ENCODE assay signal across 7 cellular contexts in the genomic region with DNA sequence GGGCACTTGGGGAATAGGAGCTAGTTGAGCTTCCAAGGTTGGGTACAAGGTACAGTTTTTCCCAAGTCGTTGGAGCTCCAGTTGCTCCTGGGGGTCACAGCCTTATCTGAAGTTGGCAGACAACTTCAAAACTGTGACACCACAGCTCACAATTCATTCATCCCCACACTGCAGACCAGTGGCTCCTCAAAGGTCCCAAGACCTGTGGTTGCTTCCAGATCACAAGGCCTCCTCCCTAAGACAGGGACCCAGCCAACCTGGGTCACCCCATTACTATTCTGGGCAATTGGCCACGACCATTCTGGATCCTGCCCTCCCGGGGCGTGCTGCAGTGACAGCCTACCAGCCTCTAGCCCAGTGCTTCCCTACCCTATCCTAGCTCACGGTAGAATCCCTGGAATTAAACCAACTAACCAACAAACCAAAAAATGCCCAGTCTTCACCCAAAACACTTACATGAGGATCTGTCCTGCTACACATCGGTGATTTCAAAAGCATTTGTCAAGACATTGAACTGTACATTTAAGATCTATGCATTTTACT. TPM values are rescaled to one million over a fixed set of nuclear protein-coding genes. Genes with fewer than 3 reads are reported as not detected.
A peak's percentile ranks its signal among the peaks of the same experiment; 100 is the strongest.
DNase-seq lines count a peak whose midpoint lies in the region; ATAC-seq, FAIRE-seq and TF ChIP-seq lines count a peak whose summit lies in the region.

No MANE protein-coding gene starts in this region.

- no peak for TF ChIP-seq CTCF in Panc1 (IDR thresholded peaks at IDR 0.05)
- no peak for TF ChIP-seq CTCF in endothelial cell of umbilical vein (IDR thresholded peaks at IDR 0.05; ENCODE audit: extremely low read depth in 1 of 2, insufficient read depth in 1 of 2, low read depth in 1 of 2, low read length in 2 of 2)
- TF ChIP-seq CTCF in osteocyte (IDR thresholded peaks at IDR 0.05), result no peak

- POLR2A ChIA-PET in Panc1 (lab: Charles Lee) (interaction anchor here (0.6 to 0.9 kb wide), 3 partner anchors 17 to 997 kb away, joined by 3 to 12 read pairs (median 7); no protein-coding TSS in a partner anchor), endothelial cell of umbilical vein (lab: Charles Lee) (interaction anchor here (0.5 to 1.6 kb wide), 4 partner anchors 14 to 302 kb away, joined by 3 to 8 read pairs (median 6); a partner anchor contains a TSS)

- H3K79me2 ChIP-seq in endothelial cell of umbilical vein (ENCODE audit: control insufficient read depth, insufficient read depth, low read length), result peaks cover 29% of the 10 kb centered on the region

- no peak for FAIRE-seq in endothelial cell of umbilical vein (lab: Jason Lieb, UNC)

- no peaks in the 10 kb centered on the region for H3K9me3 ChIP-seq in Panc1 (ENCODE audit: control insufficient read depth, insufficient read depth, low read depth, low read length)
- H3K9me3 ChIP-seq in endothelial cell of umbilical vein (replicated peaks; ENCODE audit: control insufficient read depth, insufficient read depth, low read length), result no peaks in the 10 kb centered on the region

- H3K27ac Mint-ChIP-seq in osteocyte (ENCODE audit: unreplicated experiment), result peak overlapping the region; percentile 90

- H3K9me3 Mint-ChIP-seq in osteocyte (ENCODE audit: unreplicated experiment), result no peaks in the 10 kb centered on the region

- peak overlapping the region; percentile 85 for H3K4me2 ChIP-seq in endothelial cell of umbilical vein (ENCODE audit: insufficient read depth, low read length)

- CTCF ChIA-PET in Panc1 (lab: Charles Lee) (interaction anchor here (0.7 to 1.9 kb wide), 4 partner anchors 14 to 187 kb away, joined by 8 to 14 read pairs (median 9); a partner anchor contains a TSS), endothelial cell of umbilical vein (lab: Charles Lee) (interaction anchor here (1.0 to 8.6 kb wide), 14 partner anchors 7 to 124 kb away, joined by 3 to 220 read pairs (median 4); a partner anchor contains a TSS)

- ATAC-seq in Panc1, result peak; percentile 44; the same call in 1 of the 2 replicates

- H3K27ac ChIP-seq in Panc1 (ENCODE audit: low read length) (peak overlapping the region; percentile 93), endothelial cell of umbilical vein (ENCODE audit: insufficient read depth, low read depth, low read length) (no peak overlapping the region)

- dilution Hi-C loops in endothelial cell of umbilical vein (cut with MboI; ENCODE audit: extremely low pct_ligation_motif_present, low sequenced_read_pairs), result no loop called here

- no peaks in the 10 kb centered on the region for H3K36me3 ChIP-seq in Panc1 (ENCODE audit: control insufficient read depth, insufficient read depth, low read length)
- H3K36me3 ChIP-seq in endothelial cell of umbilical vein (ENCODE audit: control insufficient read depth in 2 of 2, extremely low read depth in 1 of 2, insufficient read depth in 2 of 2, low read length in 2 of 2), result no peaks in the 10 kb centered on the region

- H3K4me3 ChIP-seq in Panc1 (ENCODE audit: low read depth in 2 of 2, low read length in 2 of 2), result peak overlapping the region; percentile 69 to 88
- peak overlapping the region in 2 of 3 experiments; percentile 30 to 54 for H3K4me3 ChIP-seq in endothelial cell of umbilical vein (replicated peaks in 1 of 3; ENCODE audit: insufficient read depth in 1 of 3, low read depth in 1 of 3, low read length in 3 of 3)

- H3K36me3 Mint-ChIP-seq in osteocyte (ENCODE audit: unreplicated experiment), result peaks cover 1% of the 10 kb centered on the region

- TF ChIP-seq POLR2A in GM19099 (IDR thresholded peaks at IDR 0.05; ENCODE audit: extremely low read depth, insufficient read length, low read depth) (peak; percentile 3), endothelial cell of umbilical vein (IDR thresholded peaks at IDR 0.05; ENCODE audit: low read depth, low read length) (no peak)

- intact Hi-C loops in Panc1 (cut with micrococcal nuclease; ENCODE audit: unreplicated experiment), result no loop called here
- intact Hi-C loops in endothelial cell of umbilical vein (cut with micrococcal nuclease), result loop anchor here (1.0 kb wide), 4 partner anchors 14 to 39 kb away; a partner anchor contains a TSS

- H3K4me3 Mint-ChIP-seq in osteocyte (ENCODE audit: unreplicated experiment), result peak overlapping the region; percentile 82

- no peaks in the 10 kb centered on the region for H3K9me1 ChIP-seq in endothelial cell of umbilical vein (replicated peaks; ENCODE audit: control insufficient read depth, extremely low read depth, insufficient read depth, low read length)

- H3K4me1 ChIP-seq in Panc1 (ENCODE audit: control insufficient read depth, insufficient read depth, low read length) (peaks cover 17% of the 10 kb centered on the region), endothelial cell of umbilical vein (ENCODE audit: control insufficient read depth, extremely low read depth, insufficient read depth, low read length) (peaks cover 17% of the 10 kb centered on the region)

- H3K27me3 ChIP-seq in Panc1 (ENCODE audit: control insufficient read depth, insufficient read depth, low read length), result no peaks in the 10 kb centered on the region
- no peaks in the 10 kb centered on the region for H3K27me3 ChIP-seq in endothelial cell of umbilical vein (ENCODE audit: control insufficient read depth in 2 of 2, insufficient read depth in 2 of 2, low read length in 2 of 2)

- peak overlapping the region; percentile 30 for H3K9ac ChIP-seq in endothelial cell of umbilical vein (replicated peaks; ENCODE audit: extremely low read depth, insufficient read depth, low read length)

- H4K20me1 ChIP-seq in endothelial cell of umbilical vein (replicated peaks; ENCODE audit: control insufficient read depth, extremely low read depth, insufficient read depth, low read length), result no peaks in the 10 kb centered on the region

- H3K4me1 Mint-ChIP-seq in osteocyte (ENCODE audit: unreplicated experiment), result peaks cover 39% of the 10 kb centered on the region

- DNase-seq in Panc1 (ENCODE audit: low read depth, low spot score) (no peak), endothelial cell of umbilical vein (ENCODE audit: low read depth, low spot score) (no peak), osteocyte (ENCODE audit: extremely low spot score, unreplicated experiment) (no peak), NCI-H774 (lab: John Stamatoyannopoulos, UW) (no peak), medulla oblongata (ENCODE audit: extremely low spot score) (no peak), NCI-H1417 (lab: John Stamatoyannopoulos, UW) (no peak)

- peak overlapping the region; percentile 82 for H2AFZ ChIP-seq in endothelial cell of umbilical vein (ENCODE audit: low read depth, low read length)

- H3K27me3 Mint-ChIP-seq in osteocyte (ENCODE audit: unreplicated experiment), result no peaks in the 10 kb centered on the region

- BruUV-seq in Panc1 (replicated peaks; lab: Mats Ljungman, UMichigan), result no TSS peak
- TSS peak; percentile 81 for BruUV-seq in endothelial cell of umbilical vein (replicated peaks; lab: Mats Ljungman, UMichigan)

- in situ Hi-C loops in Panc1 (cut with HindIII; ENCODE audit: low pct_unique_long_range_greater_than_20kb, low sequenced_read_pairs), result no loop called here

RNA-seq across cellular contexts. Expression of a gene that starts 0.9 kb away (rescaled TPM):
- total RNA-seq in Panc1 (2021; ENCODE audit: unreplicated experiment) (17.6 TPM), endothelial cell of umbilical vein (14.8 and 18.0 TPM in 2 replicates), osteocyte (16.5 and 16.6 TPM in 2 replicates)
- polyA plus RNA-seq in Panc1 (2012; ENCODE audit: insufficient read length), result 14.6 TPM
- 20.0 and 22.6 TPM in 2 replicates for polyA plus RNA-seq in endothelial cell of umbilical vein
- polyA plus RNA-seq in endothelial cell of umbilical vein (2011; cell fraction: cytosol; rRNA removed), result 17.7 and 18.2 TPM in 2 replicates
- 6.1 and 6.5 TPM in 2 replicates for polyA plus RNA-seq in endothelial cell of umbilical vein (2011; cell fraction: nucleus; rRNA removed)
- 10.5 and 13.7 TPM in 2 replicates for polyA plus RNA-seq in endothelial cell of umbilical vein (2012)
- polyA minus RNA-seq in endothelial cell of umbilical vein, result 9.2 and 10.3 TPM in 2 replicates
- 29.8 TPM for polyA minus RNA-seq in endothelial cell of umbilical vein (2011; cell fraction: cytosol; rRNA and poly(A)+ RNA removed)
- 2.7 and 4.6 TPM in 2 replicates for polyA minus RNA-seq in endothelial cell of umbilical vein (2011; cell fraction: nucleus; rRNA and poly(A)+ RNA removed)

RNA-seq across cellular contexts. Expression of a gene that starts 17.8 kb away (rescaled TPM):
- total RNA-seq in Panc1 (2021; ENCODE audit: unreplicated experiment) (1,518 TPM), endothelial cell of umbilical vein (2,698 and 3,340 TPM in 2 replicates), osteocyte (1,199 and 1,246 TPM in 2 replicates)
- polyA plus RNA-seq in Panc1 (2012; ENCODE audit: insufficient read length), result 2,763 TPM
- 13,642 and 14,745 TPM in 2 replicates for polyA plus RNA-seq in endothelial cell of umbilical vein
- polyA plus RNA-seq in endothelial cell of umbilical vein (2011; cell fraction: cytosol; rRNA removed), result 7,658 and 7,748 TPM in 2 replicates
- 1,908 and 1,936 TPM in 2 replicates for polyA plus RNA-seq in endothelial cell of umbilical vein (2011; cell fraction: nucleus; rRNA removed)
- 4,419 and 5,787 TPM in 2 replicates for polyA plus RNA-seq in endothelial cell of umbilical vein (2012)
- 3,664 and 4,504 TPM in 2 replicates for polyA minus RNA-seq in endothelial cell of umbilical vein
- polyA minus RNA-seq in endothelial cell of umbilical vein (2011; cell fraction: cytosol; rRNA and poly(A)+ RNA removed), result 162 TPM
- 352 and 404 TPM in 2 replicates for polyA minus RNA-seq in endothelial cell of umbilical vein (2011; cell fraction: nucleus; rRNA and poly(A)+ RNA removed)

RNA-seq across cellular contexts. Expression of a gene that starts 18.2 kb away (rescaled TPM):
- total RNA-seq in Panc1 (2021; ENCODE audit: unreplicated experiment) (6.8 TPM), endothelial cell of umbilical vein (2.8 and 4.3 TPM in 2 replicates), osteocyte (6.9 and 8.3 TPM in 2 replicates)
- polyA plus RNA-seq in Panc1 (2012; ENCODE audit: insufficient read length), result 6.8 TPM
- 2.3 and 4.2 TPM in 2 replicates for polyA plus RNA-seq in endothelial cell of umbilical vein
- 4.8 and 5.9 TPM in 2 replicates for polyA plus RNA-seq in endothelial cell of umbilical vein (2011; cell fraction: cytosol; rRNA removed)
- 7.6 and 9.2 TPM in 2 replicates for polyA plus RNA-seq in endothelial cell of umbilical vein (2011; cell fraction: nucleus; rRNA removed)
- 9.5 and 10.4 TPM in 2 replicates for polyA plus RNA-seq in endothelial cell of umbilical vein (2012)
- polyA minus RNA-seq in endothelial cell of umbilical vein, result 5.3 and 7.2 TPM in 2 replicates
- not detected for polyA minus RNA-seq in endothelial cell of umbilical vein (2011; cell fraction: cytosol; rRNA and poly(A)+ RNA removed)
- 1.5 and 3.1 TPM in 2 replicates for polyA minus RNA-seq in endothelial cell of umbilical vein (2011; cell fraction: nucleus; rRNA and poly(A)+ RNA removed)

RNA-seq across cellular contexts. Expression of a gene that starts 28.5 kb away (rescaled TPM):
- total RNA-seq in Panc1 (2021; ENCODE audit: unreplicated experiment) (32.7 TPM), endothelial cell of umbilical vein (29.1 and 31.5 TPM in 2 replicates), osteocyte (18.5 and 22.7 TPM in 2 replicates)
- polyA plus RNA-seq in Panc1 (2012; ENCODE audit: insufficient read length), result 37.2 TPM
- polyA plus RNA-seq in endothelial cell of umbilical vein, result 22.0 and 23.2 TPM in 2 replicates
- polyA plus RNA-seq in endothelial cell of umbilical vein (2011; cell fraction: cytosol; rRNA removed), result 28.0 and 29.6 TPM in 2 replicates
- polyA plus RNA-seq in endothelial cell of umbilical vein (2011; cell fraction: nucleus; rRNA removed), result 38.0 and 54.7 TPM in 2 replicates
- polyA plus RNA-seq in endothelial cell of umbilical vein (2012), result 14.6 and 17.9 TPM in 2 replicates
- polyA minus RNA-seq in endothelial cell of umbilical vein, result 11.6 and 13.0 TPM in 2 replicates
- 10.0 TPM for polyA minus RNA-seq in endothelial cell of umbilical vein (2011; cell fraction: cytosol; rRNA and poly(A)+ RNA removed)
- 8.0 and 12.8 TPM in 2 replicates for polyA minus RNA-seq in endothelial cell of umbilical vein (2011; cell fraction: nucleus; rRNA and poly(A)+ RNA removed)

RNA-seq across cellular contexts. Expression of a gene that starts 39.2 kb away (rescaled TPM):
- total RNA-seq in Panc1 (2021; ENCODE audit: unreplicated experiment) (50.5 TPM), endothelial cell of umbilical vein (104 TPM in 2 replicates), osteocyte (103 and 105 TPM in 2 replicates)
- polyA plus RNA-seq in Panc1 (2012; ENCODE audit: insufficient read length), result 64.5 TPM
- 53.8 and 60.6 TPM in 2 replicates for polyA plus RNA-seq in endothelial cell of umbilical vein
- polyA plus RNA-seq in endothelial cell of umbilical vein (2011; cell fraction: cytosol; rRNA removed), result 63.6 and 79.0 TPM in 2 replicates
- 47.6 and 54.0 TPM in 2 replicates for polyA plus RNA-seq in endothelial cell of umbilical vein (2011; cell fraction: nucleus; rRNA removed)
- polyA plus RNA-seq in endothelial cell of umbilical vein (2012), result 54.5 and 57.2 TPM in 2 replicates
- polyA minus RNA-seq in endothelial cell of umbilical vein, result 107 and 137 TPM in 2 replicates
- 14.3 TPM for polyA minus RNA-seq in endothelial cell of umbilical vein (2011; cell fraction: cytosol; rRNA and poly(A)+ RNA removed)
- 37.7 and 39.5 TPM in 2 replicates for polyA minus RNA-seq in endothelial cell of umbilical vein (2011; cell fraction: nucleus; rRNA and poly(A)+ RNA removed)
